ENCODE assay signal across 1 cellular context in the genomic region with DNA sequence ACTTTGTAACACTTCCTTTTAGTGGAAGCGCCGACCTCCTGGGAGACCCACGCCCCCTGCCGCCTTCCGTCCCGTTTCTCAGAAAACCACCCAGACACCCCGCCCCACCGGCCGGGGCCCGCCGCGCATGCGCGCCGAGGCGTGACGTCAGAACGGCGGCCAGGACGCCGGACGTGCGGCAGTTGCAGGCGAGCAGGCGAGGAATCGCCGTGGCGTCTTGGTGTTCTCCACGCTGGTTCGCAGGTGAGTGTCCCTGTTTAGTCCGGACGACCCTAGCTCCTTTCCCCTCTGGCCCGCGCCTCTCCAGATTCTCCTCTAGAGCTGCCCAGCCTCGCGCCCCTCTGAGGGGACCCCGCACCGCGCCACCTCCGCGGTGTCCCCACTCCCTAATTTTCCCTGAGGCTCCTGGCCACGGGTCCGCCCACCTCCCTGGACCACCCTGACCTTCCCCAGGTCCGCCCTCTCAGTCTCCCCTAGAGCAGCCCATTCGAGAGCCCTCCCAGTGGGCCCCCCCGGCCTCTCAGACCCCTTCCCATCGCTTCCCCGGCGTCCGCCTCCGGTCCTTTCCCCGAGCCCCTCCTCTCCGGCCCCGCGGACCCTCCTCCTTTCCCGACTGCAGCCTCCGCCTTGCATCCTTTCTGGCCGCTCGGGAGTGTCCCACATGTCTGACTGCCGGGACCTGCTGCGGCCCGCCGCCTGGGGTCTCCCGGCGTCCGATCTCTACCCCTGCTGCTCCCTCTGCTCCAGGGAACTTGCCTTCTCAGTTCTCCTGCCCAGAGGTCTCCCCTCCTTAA.
A peak's percentile ranks its signal among the peaks of the same experiment; 100 is the strongest.
TF ChIP-seq lines count a peak whose summit lies in the region.

A gene with protein sequence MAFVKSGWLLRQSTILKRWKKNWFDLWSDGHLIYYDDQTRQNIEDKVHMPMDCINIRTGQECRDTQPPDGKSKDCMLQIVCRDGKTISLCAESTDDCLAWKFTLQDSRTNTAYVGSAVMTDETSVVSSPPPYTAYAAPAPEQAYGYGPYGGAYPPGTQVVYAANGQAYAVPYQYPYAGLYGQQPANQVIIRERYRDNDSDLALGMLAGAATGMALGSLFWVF (plus strand): TSS at position 181 of the 794 bp plus-strand sequence. CDS start 15,606 bp downstream, outside the sequence.

TF ChIP-seq in K562, 482 proteins besides CTCF, POLR2A, EP300 and RAD21 (continued from another document and continues in another):
- TF ChIP-seq, protein P1, sequence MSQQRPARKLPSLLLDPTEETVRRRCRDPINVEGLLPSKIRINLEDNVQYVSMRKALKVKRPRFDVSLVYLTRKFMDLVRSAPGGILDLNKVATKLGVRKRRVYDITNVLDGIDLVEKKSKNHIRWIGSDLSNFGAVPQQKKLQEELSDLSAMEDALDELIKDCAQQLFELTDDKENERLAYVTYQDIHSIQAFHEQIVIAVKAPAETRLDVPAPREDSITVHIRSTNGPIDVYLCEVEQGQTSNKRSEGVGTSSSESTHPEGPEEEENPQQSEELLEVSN (IDR thresholded peaks at IDR 0.05; ENCODE audit: borderline replicate concordance in 1 of 2, extremely low read depth in 1 of 2, insufficient read depth in 1 of 2, insufficient read length in 1 of 2, low read depth in 1 of 2, low read length in 1 of 2, poor library complexity in 1 of 2, severe bottlenecking in 1 of 2), result peak in 1 of 2 experiments; percentile 52
- peak; percentile 84 for TF ChIP-seq MEIS2 (IDR thresholded peaks at IDR 0.05; ENCODE audit: partially characterized antibody)
- peak; percentile 95 for TF ChIP-seq KDM5B (IDR thresholded peaks at IDR 0.05; ENCODE audit: insufficient replicate concordance, low read depth, low read length)
- TF ChIP-seq, protein P2, sequence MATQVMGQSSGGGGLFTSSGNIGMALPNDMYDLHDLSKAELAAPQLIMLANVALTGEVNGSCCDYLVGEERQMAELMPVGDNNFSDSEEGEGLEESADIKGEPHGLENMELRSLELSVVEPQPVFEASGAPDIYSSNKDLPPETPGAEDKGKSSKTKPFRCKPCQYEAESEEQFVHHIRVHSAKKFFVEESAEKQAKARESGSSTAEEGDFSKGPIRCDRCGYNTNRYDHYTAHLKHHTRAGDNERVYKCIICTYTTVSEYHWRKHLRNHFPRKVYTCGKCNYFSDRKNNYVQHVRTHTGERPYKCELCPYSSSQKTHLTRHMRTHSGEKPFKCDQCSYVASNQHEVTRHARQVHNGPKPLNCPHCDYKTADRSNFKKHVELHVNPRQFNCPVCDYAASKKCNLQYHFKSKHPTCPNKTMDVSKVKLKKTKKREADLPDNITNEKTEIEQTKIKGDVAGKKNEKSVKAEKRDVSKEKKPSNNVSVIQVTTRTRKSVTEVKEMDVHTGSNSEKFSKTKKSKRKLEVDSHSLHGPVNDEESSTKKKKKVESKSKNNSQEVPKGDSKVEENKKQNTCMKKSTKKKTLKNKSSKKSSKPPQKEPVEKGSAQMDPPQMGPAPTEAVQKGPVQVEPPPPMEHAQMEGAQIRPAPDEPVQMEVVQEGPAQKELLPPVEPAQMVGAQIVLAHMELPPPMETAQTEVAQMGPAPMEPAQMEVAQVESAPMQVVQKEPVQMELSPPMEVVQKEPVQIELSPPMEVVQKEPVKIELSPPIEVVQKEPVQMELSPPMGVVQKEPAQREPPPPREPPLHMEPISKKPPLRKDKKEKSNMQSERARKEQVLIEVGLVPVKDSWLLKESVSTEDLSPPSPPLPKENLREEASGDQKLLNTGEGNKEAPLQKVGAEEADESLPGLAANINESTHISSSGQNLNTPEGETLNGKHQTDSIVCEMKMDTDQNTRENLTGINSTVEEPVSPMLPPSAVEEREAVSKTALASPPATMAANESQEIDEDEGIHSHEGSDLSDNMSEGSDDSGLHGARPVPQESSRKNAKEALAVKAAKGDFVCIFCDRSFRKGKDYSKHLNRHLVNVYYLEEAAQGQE (CRISPR knock-in tag; IDR thresholded peaks at IDR 0.05; ENCODE audit: low read depth), result peak; percentile 17; the same call in 1 of the 2 replicates
- TF ChIP-seq ZNF766 (CRISPR knock-in tag; conservative IDR thresholded peaks at IDR 0.05), result 0 out of 2 replicates have a peak, but pooled peaks have one; percentile 42
- TF ChIP-seq, protein P3, sequence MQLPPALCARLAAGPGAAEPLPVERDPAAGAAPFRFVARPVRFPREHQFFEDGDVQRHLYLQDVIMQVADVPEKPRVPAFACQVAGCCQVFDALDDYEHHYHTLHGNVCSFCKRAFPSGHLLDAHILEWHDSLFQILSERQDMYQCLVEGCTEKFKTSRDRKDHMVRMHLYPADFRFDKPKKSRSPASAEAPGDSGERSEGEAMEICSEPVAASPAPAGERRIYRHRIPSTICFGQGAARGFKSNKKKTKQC (CRISPR knock-in tag; IDR thresholded peaks at IDR 0.05), result peak; percentile 23; the same call in 1 of the 2 replicates
- no peak for TF ChIP-seq ZNF239 (CRISPR knock-in tag; IDR thresholded peaks at IDR 0.05)
- TF ChIP-seq, protein P4, sequence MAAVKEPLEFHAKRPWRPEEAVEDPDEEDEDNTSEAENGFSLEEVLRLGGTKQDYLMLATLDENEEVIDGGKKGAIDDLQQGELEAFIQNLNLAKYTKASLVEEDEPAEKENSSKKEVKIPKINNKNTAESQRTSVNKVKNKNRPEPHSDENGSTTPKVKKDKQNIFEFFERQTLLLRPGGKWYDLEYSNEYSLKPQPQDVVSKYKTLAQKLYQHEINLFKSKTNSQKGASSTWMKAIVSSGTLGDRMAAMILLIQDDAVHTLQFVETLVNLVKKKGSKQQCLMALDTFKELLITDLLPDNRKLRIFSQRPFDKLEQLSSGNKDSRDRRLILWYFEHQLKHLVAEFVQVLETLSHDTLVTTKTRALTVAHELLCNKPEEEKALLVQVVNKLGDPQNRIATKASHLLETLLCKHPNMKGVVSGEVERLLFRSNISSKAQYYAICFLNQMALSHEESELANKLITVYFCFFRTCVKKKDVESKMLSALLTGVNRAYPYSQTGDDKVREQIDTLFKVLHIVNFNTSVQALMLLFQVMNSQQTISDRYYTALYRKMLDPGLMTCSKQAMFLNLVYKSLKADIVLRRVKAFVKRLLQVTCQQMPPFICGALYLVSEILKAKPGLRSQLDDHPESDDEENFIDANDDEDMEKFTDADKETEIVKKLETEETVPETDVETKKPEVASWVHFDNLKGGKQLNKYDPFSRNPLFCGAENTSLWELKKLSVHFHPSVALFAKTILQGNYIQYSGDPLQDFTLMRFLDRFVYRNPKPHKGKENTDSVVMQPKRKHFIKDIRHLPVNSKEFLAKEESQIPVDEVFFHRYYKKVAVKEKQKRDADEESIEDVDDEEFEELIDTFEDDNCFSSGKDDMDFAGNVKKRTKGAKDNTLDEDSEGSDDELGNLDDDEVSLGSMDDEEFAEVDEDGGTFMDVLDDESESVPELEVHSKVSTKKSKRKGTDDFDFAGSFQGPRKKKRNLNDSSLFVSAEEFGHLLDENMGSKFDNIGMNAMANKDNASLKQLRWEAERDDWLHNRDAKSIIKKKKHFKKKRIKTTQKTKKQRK (IDR thresholded peaks at IDR 0.05; ENCODE audit: borderline replicate concordance, low read depth, low read length), result no peak
- peak in 1 of 2 experiments; percentile 88; a peak in 2 of 4 replicates for TF ChIP-seq SIN3A (IDR thresholded peaks at IDR 0.05; ENCODE audit: borderline replicate concordance in 2 of 2, control insufficient read depth in 1 of 2, low read depth in 2 of 2, low read length in 2 of 2)
- TF ChIP-seq, protein P5, sequence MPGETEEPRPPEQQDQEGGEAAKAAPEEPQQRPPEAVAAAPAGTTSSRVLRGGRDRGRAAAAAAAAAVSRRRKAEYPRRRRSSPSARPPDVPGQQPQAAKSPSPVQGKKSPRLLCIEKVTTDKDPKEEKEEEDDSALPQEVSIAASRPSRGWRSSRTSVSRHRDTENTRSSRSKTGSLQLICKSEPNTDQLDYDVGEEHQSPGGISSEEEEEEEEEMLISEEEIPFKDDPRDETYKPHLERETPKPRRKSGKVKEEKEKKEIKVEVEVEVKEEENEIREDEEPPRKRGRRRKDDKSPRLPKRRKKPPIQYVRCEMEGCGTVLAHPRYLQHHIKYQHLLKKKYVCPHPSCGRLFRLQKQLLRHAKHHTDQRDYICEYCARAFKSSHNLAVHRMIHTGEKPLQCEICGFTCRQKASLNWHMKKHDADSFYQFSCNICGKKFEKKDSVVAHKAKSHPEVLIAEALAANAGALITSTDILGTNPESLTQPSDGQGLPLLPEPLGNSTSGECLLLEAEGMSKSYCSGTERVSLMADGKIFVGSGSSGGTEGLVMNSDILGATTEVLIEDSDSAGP (CRISPR knock-in tag; IDR thresholded peaks at IDR 0.05), result no peak
- 0 out of 2 replicates have a peak, but pooled peaks have one; percentile 26 for TF ChIP-seq ZNF143 (CRISPR knock-in tag; IDR thresholded peaks at IDR 0.05)
- TF ChIP-seq ZNF263 (CRISPR knock-in tag; IDR thresholded peaks at IDR 0.05; ENCODE audit: borderline replicate concordance), result no peak
- TF ChIP-seq, protein P6, sequence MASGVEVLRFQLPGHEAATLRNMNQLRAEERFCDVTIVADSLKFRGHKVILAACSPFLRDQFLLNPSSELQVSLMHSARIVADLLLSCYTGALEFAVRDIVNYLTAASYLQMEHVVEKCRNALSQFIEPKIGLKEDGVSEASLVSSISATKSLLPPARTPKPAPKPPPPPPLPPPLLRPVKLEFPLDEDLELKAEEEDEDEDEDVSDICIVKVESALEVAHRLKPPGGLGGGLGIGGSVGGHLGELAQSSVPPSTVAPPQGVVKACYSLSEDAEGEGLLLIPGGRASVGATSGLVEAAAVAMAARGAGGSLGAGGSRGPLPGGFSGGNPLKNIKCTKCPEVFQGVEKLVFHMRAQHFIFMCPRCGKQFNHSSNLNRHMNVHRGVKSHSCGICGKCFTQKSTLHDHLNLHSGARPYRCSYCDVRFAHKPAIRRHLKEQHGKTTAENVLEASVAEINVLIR (CRISPR knock-in tag; IDR thresholded peaks at IDR 0.05), result peak; percentile 78
- 0 out of 2 replicates have a peak, but pooled peaks have one; percentile 54 for TF ChIP-seq GTF2E2 (tag; IDR thresholded peaks at IDR 0.05)
- TF ChIP-seq, protein P7, sequence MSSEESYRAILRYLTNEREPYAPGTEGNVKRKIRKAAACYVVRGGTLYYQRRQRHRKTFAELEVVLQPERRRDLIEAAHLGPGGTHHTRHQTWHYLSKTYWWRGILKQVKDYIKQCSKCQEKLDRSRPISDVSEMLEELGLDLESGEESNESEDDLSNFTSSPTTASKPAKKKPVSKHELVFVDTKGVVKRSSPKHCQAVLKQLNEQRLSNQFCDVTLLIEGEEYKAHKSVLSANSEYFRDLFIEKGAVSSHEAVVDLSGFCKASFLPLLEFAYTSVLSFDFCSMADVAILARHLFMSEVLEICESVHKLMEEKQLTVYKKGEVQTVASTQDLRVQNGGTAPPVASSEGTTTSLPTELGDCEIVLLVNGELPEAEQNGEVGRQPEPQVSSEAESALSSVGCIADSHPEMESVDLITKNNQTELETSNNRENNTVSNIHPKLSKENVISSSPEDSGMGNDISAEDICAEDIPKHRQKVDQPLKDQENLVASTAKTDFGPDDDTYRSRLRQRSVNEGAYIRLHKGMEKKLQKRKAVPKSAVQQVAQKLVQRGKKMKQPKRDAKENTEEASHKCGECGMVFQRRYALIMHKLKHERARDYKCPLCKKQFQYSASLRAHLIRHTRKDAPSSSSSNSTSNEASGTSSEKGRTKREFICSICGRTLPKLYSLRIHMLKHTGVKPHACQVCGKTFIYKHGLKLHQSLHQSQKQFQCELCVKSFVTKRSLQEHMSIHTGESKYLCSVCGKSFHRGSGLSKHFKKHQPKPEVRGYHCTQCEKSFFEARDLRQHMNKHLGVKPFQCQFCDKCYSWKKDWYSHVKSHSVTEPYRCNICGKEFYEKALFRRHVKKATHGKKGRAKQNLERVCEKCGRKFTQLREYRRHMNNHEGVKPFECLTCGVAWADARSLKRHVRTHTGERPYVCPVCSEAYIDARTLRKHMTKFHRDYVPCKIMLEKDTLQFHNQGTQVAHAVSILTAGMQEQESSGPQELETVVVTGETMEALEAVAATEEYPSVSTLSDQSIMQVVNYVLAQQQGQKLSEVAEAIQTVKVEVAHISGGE (CRISPR knock-in tag; IDR thresholded peaks at IDR 0.05), result 0 out of 6 replicates have a peak, but pooled peaks of 1 of the 3 experiments have one; percentile 40
- TF ChIP-seq PCBP1 (IDR thresholded peaks at IDR 0.05; ENCODE audit: low read depth, low read length, poor library complexity, severe bottlenecking), result peak; percentile 53
- peak; percentile 90 for TF ChIP-seq POLR2G (IDR thresholded peaks at IDR 0.05; ENCODE audit: low read depth, low read length)
- no peak for TF ChIP-seq CHD4 (IDR thresholded peaks at IDR 0.05; ENCODE audit: insufficient read depth, insufficient replicate concordance, low read depth, low read length, poor library complexity, severe bottlenecking)
- peak; percentile 46 for TF ChIP-seq MBD2 (IDR thresholded peaks at IDR 0.05; ENCODE audit: borderline replicate concordance, low read depth)
- peak; percentile 61; the same call in 1 of the 2 replicates for TF ChIP-seq ATF1 (CRISPR knock-in tag; IDR thresholded peaks at IDR 0.05)
- TF ChIP-seq ATF1 (tag; IDR thresholded peaks at IDR 0.05), result peak; percentile 95
- TF ChIP-seq SUPT5H (IDR thresholded peaks at IDR 0.05), result peak; percentile 91
- peak; percentile 69; the same call in 1 of the 2 replicates for TF ChIP-seq GABPA (tag; conservative IDR thresholded peaks at IDR 0.05; ENCODE audit: low read depth)
- peak; percentile 77 for TF ChIP-seq MYC (IDR thresholded peaks at IDR 0.05; ENCODE audit: low read depth, low read length)
- TF ChIP-seq MYC (CRISPR knock-in tag; IDR thresholded peaks at IDR 0.05; ENCODE audit: borderline replicate concordance, low read depth), result no peak; the same call in 1 of the 2 replicates
- TF ChIP-seq, protein P8, sequence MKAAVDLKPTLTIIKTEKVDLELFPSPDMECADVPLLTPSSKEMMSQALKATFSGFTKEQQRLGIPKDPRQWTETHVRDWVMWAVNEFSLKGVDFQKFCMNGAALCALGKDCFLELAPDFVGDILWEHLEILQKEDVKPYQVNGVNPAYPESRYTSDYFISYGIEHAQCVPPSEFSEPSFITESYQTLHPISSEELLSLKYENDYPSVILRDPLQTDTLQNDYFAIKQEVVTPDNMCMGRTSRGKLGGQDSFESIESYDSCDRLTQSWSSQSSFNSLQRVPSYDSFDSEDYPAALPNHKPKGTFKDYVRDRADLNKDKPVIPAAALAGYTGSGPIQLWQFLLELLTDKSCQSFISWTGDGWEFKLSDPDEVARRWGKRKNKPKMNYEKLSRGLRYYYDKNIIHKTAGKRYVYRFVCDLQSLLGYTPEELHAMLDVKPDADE (conservative IDR thresholded peaks at IDR 0.05; ENCODE audit: control insufficient read depth, low read depth, low read length), result 0 out of 2 replicates have a peak, but pooled peaks have one; percentile 33
- TF ChIP-seq HDAC1 (IDR thresholded peaks at IDR 0.05), result peak in 1 of 2 experiments; percentile 82; a peak in 2 of 4 replicates
- TF ChIP-seq CXXC5 (CRISPR knock-in tag; IDR thresholded peaks at IDR 0.05), result peak; percentile 91
- TF ChIP-seq, protein P9, sequence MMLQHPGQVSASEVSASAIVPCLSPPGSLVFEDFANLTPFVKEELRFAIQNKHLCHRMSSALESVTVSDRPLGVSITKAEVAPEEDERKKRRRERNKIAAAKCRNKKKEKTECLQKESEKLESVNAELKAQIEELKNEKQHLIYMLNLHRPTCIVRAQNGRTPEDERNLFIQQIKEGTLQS (IDR thresholded peaks at IDR 0.05), result peak; percentile 57
- TF ChIP-seq, protein P9 (CRISPR knock-in tag; conservative IDR thresholded peaks at IDR 0.05), result no peak
- TF ChIP-seq ATF7 (IDR thresholded peaks at IDR 0.05), result peak; percentile 75; the same call in 1 of the 2 replicates
- peak; percentile 96 for TF ChIP-seq CREM (IDR thresholded peaks at IDR 0.05; ENCODE audit: low read depth)
- TF ChIP-seq JUND (IDR thresholded peaks at IDR 0.05; ENCODE audit: borderline replicate concordance, low read depth, low read length), result peak; percentile 72
- TF ChIP-seq JUND (tag; IDR thresholded peaks at IDR 0.05; ENCODE audit: borderline replicate concordance, low read depth, low read length), result peak; percentile 32; the same call in 1 of the 3 replicates
